Comparison of ENCODE assay signal across 8 cellular contexts in genomic region chr2:134918518-134919359, GRCh38.
DNase-seq lines count a peak whose midpoint lies in the region; ATAC-seq and TF ChIP-seq lines count a peak whose summit lies in the region.

TSS of gene CCNT2 (plus strand) at chr2:134918822. CDS start at chr2:134918855, 33 bp downstream.

- no peaks in the 10 kb centered on the region for H3K27me3 Mint-ChIP-seq in activated naive CD4-positive, alpha-beta T cell treated with anti-CD3 and anti-CD28 coated beads, Interleukin-2, amount 50 U/mL, for 24 hours

- peak within 1 kb of the TSS; percentile 95 for H3K4me3 ChIP-seq in GM06990 (replicated peaks; ENCODE audit: low read depth, low read length)

- H3K9me3 Mint-ChIP-seq in activated naive CD4-positive, alpha-beta T cell treated with anti-CD3 and anti-CD28 coated beads, Interleukin-2, amount 50 U/mL, for 24 hours, result no peaks in the 10 kb centered on the region

- no peaks in the 10 kb centered on the region for H3K27me3 ChIP-seq in GM06990 (replicated peaks; ENCODE audit: control insufficient read depth, insufficient read depth, low read length)

- DNase-seq in GM06990 (ENCODE audit: extremely low read depth, insufficient read length) (peak; percentile 100), NCI-H1092 (lab: John Stamatoyannopoulos, UW) (peak; percentile 96), germinal center (ENCODE audit: low spot score) (peak; percentile 99), non-pigmented ciliary epithelial cell (ENCODE audit: low read depth) (peak; percentile 91), superior temporal gyrus (ENCODE audit: extremely low spot score) (peak; percentile 98)

- no peak for TF ChIP-seq CTCF in GM06990 (IDR thresholded peaks at IDR 0.05; ENCODE audit: insufficient read depth, low read length, poor library complexity, severe bottlenecking)

- H3K4me3 Mint-ChIP-seq in activated naive CD4-positive, alpha-beta T cell treated with anti-CD3 and anti-CD28 coated beads, Interleukin-2, amount 50 U/mL, for 24 hours, result peak within 1 kb of the TSS; percentile 99

- peaks cover 48% of the 10 kb centered on the region for H3K4me1 Mint-ChIP-seq in activated naive CD4-positive, alpha-beta T cell treated with anti-CD3 and anti-CD28 coated beads, Interleukin-2, amount 50 U/mL, for 24 hours

- no peaks in the 10 kb centered on the region for H3K36me3 ChIP-seq in GM06990 (ENCODE audit: control insufficient read depth, insufficient read depth, low read length)

- peaks cover 7% of the 10 kb centered on the region for H3K36me3 Mint-ChIP-seq in activated naive CD4-positive, alpha-beta T cell treated with anti-CD3 and anti-CD28 coated beads, Interleukin-2, amount 50 U/mL, for 24 hours

- ATAC-seq in HG02588 (IDR thresholded peaks at IDR 0.05; ENCODE audit: unreplicated experiment) (peak; percentile 80), SK-N-SH treated with all-trans-retinoic acid at 6 μM for 48 hours (peak; percentile 86)

- peak within 1 kb of the TSS; percentile 99 for H3K27ac Mint-ChIP-seq in activated naive CD4-positive, alpha-beta T cell treated with anti-CD3 and anti-CD28 coated beads, Interleukin-2, amount 50 U/mL, for 24 hours

TF ChIP-seq in SK-N-SH treated with all-trans-retinoic acid at 6 μM for 48 hours, 23 proteins besides CTCF, POLR2A, EP300 and RAD21:
- TF ChIP-seq ZFP30 (CRISPR knock-in tag; IDR thresholded peaks at IDR 0.05), result no peak
- TF ChIP-seq ESRRG (CRISPR knock-in tag; IDR thresholded peaks at IDR 0.05), result no peak
- TF ChIP-seq TSHZ2 (CRISPR knock-in tag; IDR thresholded peaks at IDR 0.05), result no peak
- no peak for TF ChIP-seq SNAI2 (CRISPR knock-in tag; IDR thresholded peaks at IDR 0.05)
- no peak for TF ChIP-seq ARNTL (CRISPR knock-in tag; IDR thresholded peaks at IDR 0.05; ENCODE audit: borderline replicate concordance, low read depth)
- TF ChIP-seq TOX (CRISPR knock-in tag; IDR thresholded peaks at IDR 0.05; ENCODE audit: borderline replicate concordance), result no peak
- TF ChIP-seq RARB (CRISPR knock-in tag; IDR thresholded peaks at IDR 0.05), result no peak
- no peak for TF ChIP-seq OSR1 (CRISPR knock-in tag; IDR thresholded peaks at IDR 0.05)
- TF ChIP-seq ZNF8 (CRISPR knock-in tag; IDR thresholded peaks at IDR 0.05), result no peak
- TF ChIP-seq PPARA (CRISPR knock-in tag; IDR thresholded peaks at IDR 0.05; ENCODE audit: borderline replicate concordance), result no peak
- no peak for TF ChIP-seq CSDC2 (CRISPR knock-in tag; IDR thresholded peaks at IDR 0.05)
- TF ChIP-seq POU6F1 (CRISPR knock-in tag; IDR thresholded peaks at IDR 0.05; ENCODE audit: borderline replicate concordance, low read depth), result no peak
- TF ChIP-seq CSRNP3 (CRISPR knock-in tag; IDR thresholded peaks at IDR 0.05), result no peak
- TF ChIP-seq BACH2 (CRISPR knock-in tag; IDR thresholded peaks at IDR 0.05; ENCODE audit: borderline replicate concordance), result no peak
- no peak for TF ChIP-seq ZNF70 (CRISPR knock-in tag; IDR thresholded peaks at IDR 0.05)
- no peak for TF ChIP-seq ZC3H10 (CRISPR knock-in tag; IDR thresholded peaks at IDR 0.05)
- no peak for TF ChIP-seq ZFP3 (CRISPR knock-in tag; IDR thresholded peaks at IDR 0.05)
TF ChIP-seq in SK-N-SH treated with all-trans-retinoic acid at 6 μM for 48 hours: peak in this region for 0.

Comparison
In these comparisons a context has a peak if more than half of its experiments do, and no peak if none do; other contexts are left out.
1. Peak in every context shown above with its lines: DNase-seq, ATAC-seq and H3K4me3 ChIP-seq.